16 cellular contexts compared by ENCODE assay signal in the genomic region with DNA sequence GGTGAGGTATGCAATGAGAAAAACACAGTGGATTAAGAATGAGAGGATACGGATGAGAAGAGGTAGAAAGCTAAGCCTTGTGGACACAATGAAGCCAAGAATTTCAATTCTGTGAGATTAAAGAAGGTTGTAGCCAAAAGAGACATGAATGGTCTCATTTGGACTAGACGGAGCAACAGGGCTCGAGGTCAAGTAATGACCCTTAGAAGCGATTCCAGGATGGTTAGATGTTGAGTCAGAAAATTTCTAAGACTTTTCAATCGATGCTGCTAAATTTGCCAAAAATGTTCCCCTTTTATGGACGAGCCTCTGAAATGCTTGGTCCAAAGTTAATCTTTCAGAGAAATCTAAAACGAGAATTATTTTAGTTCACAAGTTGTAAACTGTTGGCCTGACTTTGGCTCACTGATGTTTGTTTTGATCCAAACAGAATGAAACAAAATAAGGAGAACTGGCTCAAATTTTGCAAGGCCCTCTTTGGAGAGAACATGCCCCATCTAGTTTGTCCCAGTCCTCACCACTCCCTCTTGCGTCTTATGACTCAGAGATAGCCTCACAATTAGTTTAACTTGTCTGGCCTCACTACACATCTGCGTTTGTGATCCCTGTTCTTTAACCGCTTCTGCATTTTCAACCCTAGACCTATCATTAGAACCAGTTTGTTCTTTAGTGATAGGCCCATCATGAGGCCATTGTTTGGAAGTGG.
"Had no signal": no experiment of that assay in that cellular context is flagged by ENCODE, and none has a peak within 500 bp of the region (broad histone marks: within the 10 kb centered on the region; RNA-seq: fewer than 3 reads in every experiment).

No MANE protein-coding gene starts in this region.

- H3K27ac ChIP-seq: neural progenitor cell, psoas muscle, right lobe of liver, thyroid gland had no signal

- DNase-seq: activated B cell treated with CpG ODN at 0.5 μM for 24 hours; activated CD4-positive, alpha-beta memory T cell treated with anti-CD3 and anti-CD28 coated beads, Interleukin-2, amount 10 ng/mL, durations not matched to agents 7 days and 5 days; activated CD4-positive, alpha-beta T cell treated with anti-CD3 and anti-CD28 coated beads for 48 hours; activated CD8-positive, alpha-beta memory T cell treated with anti-CD3 and anti-CD28 coated beads, Interleukin-2, amount 10 ng/mL, durations not matched to agents 7 days and 5 days; caudate nucleus; glutamatergic neuron; hippocampal formation; left colon; naive thymus-derived CD4-positive, alpha-beta T cell; psoas muscle; right lobe of liver; stimulated activated naive CD4-positive, alpha-beta T cell; T-cell had no signal

- H3K36me3 ChIP-seq: neural progenitor cell, right lobe of liver, thyroid gland had no signal

- ATAC-seq: activated CD8-positive, alpha-beta memory T cell treated with anti-CD3 and anti-CD28 coated beads, Interleukin-2, amount 10 ng/mL, durations not matched to agents 7 days and 5 days; left colon; naive thymus-derived CD4-positive, alpha-beta T cell; psoas muscle; right lobe of liver; SK-N-SH treated with all-trans-retinoic acid at 6 μM for 48 hours; T-cell had no signal

- H3K27me3 ChIP-seq: neural progenitor cell, right lobe of liver, thyroid gland had no signal

- H3K4me3 ChIP-seq: neural progenitor cell, psoas muscle, right lobe of liver, thyroid gland had no signal

- H3K4me1 ChIP-seq: neural progenitor cell, psoas muscle, right lobe of liver, thyroid gland had no signal

- H3K9me3 ChIP-seq: psoas muscle, right lobe of liver, thyroid gland had no signal
